ENCODE assay signal across 1 cellular context in genomic region chr2:15117409-15118030, GRCh38.
TF ChIP-seq lines count a peak whose summit lies in the region.

No MANE protein-coding gene starts in this region.

TF ChIP-seq in K562, 482 proteins besides CTCF, POLR2A, EP300 and RAD21:
- TF ChIP-seq PATZ1 (CRISPR knock-in tag; IDR thresholded peaks at IDR 0.05; ENCODE audit: borderline replicate concordance) (no peak), RBM25 (IDR thresholded peaks at IDR 0.05; ENCODE audit: low read depth, low read length, severe bottlenecking) (peak; percentile 51), ZNF239 (CRISPR knock-in tag; IDR thresholded peaks at IDR 0.05) (peak; percentile 97), TAF9B (IDR thresholded peaks at IDR 0.05; ENCODE audit: partially characterized antibody) (no peak), BRD4 (IDR thresholded peaks at IDR 0.05) (no peak)
